ENCODE assay signal across 17 cellular contexts in genomic region chr13:43688230-43688907, GRCh38.
"Had no signal": no experiment of that assay in that cellular context is flagged by ENCODE, and none has a peak within 500 bp of the region (broad histone marks: within the 10 kb centered on the region; RNA-seq: fewer than 3 reads in every experiment).

No MANE protein-coding gene starts in this region.

- H3K4me3 ChIP-seq: lung, spleen had no signal

- H3K36me3 ChIP-seq: spleen had no signal

- ATAC-seq: naive thymus-derived CD4-positive, alpha-beta T cell had no signal

- DNase-seq: activated CD4-positive, alpha-beta T cell treated with anti-CD3 and anti-CD28 coated beads for 1 hour; activated CD4-positive, alpha-beta T cell treated with anti-CD3 and anti-CD28 coated beads, Interleukin-2, amount 50 U/mL, for 4 hours; activated CD8-positive, alpha-beta memory T cell treated with anti-CD3 and anti-CD28 coated beads for 24 hours; activated CD8-positive, alpha-beta memory T cell treated with anti-CD3 and anti-CD28 coated beads, Interleukin-2, amount 50 U/mL, for 4 hours; activated naive CD4-positive, alpha-beta T cell treated with Interleukin-2 at 50 U/mL for 16 hours; activated naive CD8-positive, alpha-beta T cell treated with anti-CD3 and anti-CD28 coated beads for 36 hours; activated T-cell treated with anti-CD3 and anti-CD28 coated beads, Interleukin-2, amount 50 U/mL, for 48 hours; cerebellar nuclear complex; cortex of kidney; endodermal cell; naive thymus-derived CD4-positive, alpha-beta T cell; occipital lobe; spleen; stimulated activated CD4-positive, alpha-beta T cell treated with anti-CD3 and anti-CD28 coated beads, Interleukin-4, amount 100 ng/mL, for 1 hour; stimulated activated naive CD4-positive, alpha-beta T cell treated with Interleukin-2 at 50 U/mL for 16 hours; T-helper 1 cell had no signal

- H3K9me3 ChIP-seq: spleen had no signal

- H3K27ac ChIP-seq: spleen had no signal

- H3K27me3 ChIP-seq: spleen had no signal
